8 cellular contexts compared by ENCODE assay signal in the genomic region with DNA sequence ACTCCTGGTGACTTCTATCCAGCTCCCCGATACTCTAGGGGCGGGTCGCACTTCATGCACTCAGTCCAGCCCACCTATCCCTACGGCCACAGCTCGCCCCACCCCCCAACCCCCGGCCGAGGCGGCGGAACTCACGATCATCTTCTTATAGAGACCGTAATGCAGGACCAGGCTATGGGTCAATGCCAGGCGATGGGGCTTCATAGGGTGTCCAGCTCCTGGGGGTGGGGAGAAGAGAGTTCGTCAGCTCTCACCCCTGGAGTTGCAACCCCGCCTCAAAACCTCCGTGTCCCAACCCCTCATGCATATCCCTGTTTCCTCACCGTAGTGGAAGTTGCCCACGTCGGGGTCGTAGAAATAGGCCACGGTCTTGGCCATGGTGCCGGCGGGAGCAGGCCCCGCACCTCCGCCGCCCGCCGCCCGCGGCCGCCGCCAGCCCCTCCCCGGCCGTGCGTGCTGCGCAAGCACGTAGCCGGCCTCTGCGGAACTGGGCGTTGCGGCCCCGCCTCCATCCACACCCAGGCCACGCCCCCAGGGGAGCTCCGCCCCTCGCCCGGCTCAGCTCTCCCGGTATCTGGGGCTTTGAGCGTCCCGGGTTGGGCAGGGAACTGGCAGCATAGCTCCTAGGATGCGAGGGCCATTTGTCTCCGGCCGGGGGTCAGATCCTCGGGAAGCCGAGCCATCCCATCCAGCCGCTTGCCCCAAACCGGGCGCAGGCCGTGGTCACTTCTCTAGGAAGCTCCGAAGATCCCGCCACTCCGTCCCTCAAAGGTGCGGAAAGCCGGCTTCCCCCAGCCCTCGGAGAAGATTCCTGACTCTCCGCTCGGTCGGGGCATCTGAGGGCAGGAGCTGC. TPM values are rescaled to one million over a fixed set of nuclear protein-coding genes. Genes with fewer than 3 reads are reported as not detected.
DNase-seq lines count a peak whose midpoint lies in the region; ATAC-seq and TF ChIP-seq lines count a peak whose summit lies in the region.

A gene (minus strand): TSS at position 437 of the 853 bp plus-strand sequence. CDS start 59 bp downstream, at position 378.
A gene with protein sequence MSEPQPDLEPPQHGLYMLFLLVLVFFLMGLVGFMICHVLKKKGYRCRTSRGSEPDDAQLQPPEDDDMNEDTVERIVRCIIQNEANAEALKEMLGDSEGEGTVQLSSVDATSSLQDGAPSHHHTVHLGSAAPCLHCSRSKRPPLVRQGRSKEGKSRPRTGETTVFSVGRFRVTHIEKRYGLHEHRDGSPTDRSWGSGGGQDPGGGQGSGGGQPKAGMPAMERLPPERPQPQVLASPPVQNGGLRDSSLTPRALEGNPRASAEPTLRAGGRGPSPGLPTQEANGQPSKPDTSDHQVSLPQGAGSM (plus strand): TSS at position 585 of the 853 bp plus-strand sequence. CDS start 1,229 bp downstream, outside the sequence.

- H3K4me1 ChIP-seq in NT2/D1 (ENCODE audit: insufficient read depth, insufficient read length): peaks cover 4% of the 10 kb centered on the region

- TF ChIP-seq CTCF in endothelial cell (IDR thresholded peaks at IDR 0.05; ENCODE audit: unreplicated experiment): no peak

- peak within 1 kb of the TSS; percentile 83 for H3K4me3 ChIP-seq in NT2/D1 (ENCODE audit: insufficient read length, low read depth)

- H3K9me3 Mint-ChIP-seq in endothelial cell (ENCODE audit: unreplicated experiment): no peaks in the 10 kb centered on the region

- peak within 1 kb of the TSS; percentile 86 for H3K27ac Mint-ChIP-seq in endothelial cell (ENCODE audit: unreplicated experiment)

- H3K36me3 Mint-ChIP-seq in endothelial cell (ENCODE audit: low read depth, unreplicated experiment): peaks cover 6% of the 10 kb centered on the region

- H3K9ac ChIP-seq in NT2/D1 (ENCODE audit: insufficient read length, low read depth): peak within 1 kb of the TSS; percentile 96

- H3K9me3 ChIP-seq in NT2/D1 (ENCODE audit: insufficient read depth, low read length): no peaks in the 10 kb centered on the region

- peaks cover 31% of the 10 kb centered on the region for H3K36me3 ChIP-seq in NT2/D1 (ENCODE audit: insufficient read depth, insufficient read length, low read length)

- DNase-seq in COLO668 (lab: John Stamatoyannopoulos, UW; ENCODE audit: unreplicated experiment) (peak; percentile 85), HS-5 (ENCODE audit: low read depth) (peak; percentile 66), NT2/D1 (ENCODE audit: low read depth, low spot score) (peak; percentile 79), endothelial cell (ENCODE audit: low spot score) (peak; percentile 97), middle frontal gyrus (ENCODE audit: extremely low spot score, low spot score) (peak; percentile 87)
- DNase-seq in activated CD8-positive, alpha-beta memory T cell treated with anti-CD3 and anti-CD28 coated beads, Interleukin-2, amount 50 U/mL, for 1 hour (ENCODE audit: extremely low read depth): peak; percentile 71
- DNase-seq in stimulated activated CD8-positive, alpha-beta memory T cell treated with anti-CD3 and anti-CD28 coated beads, Interleukin-15, amount 100 ng/mL, for 48 hours (ENCODE audit: low read depth in 2 of 2): peak; percentile 87 to 90

- H3K27me3 Mint-ChIP-seq in endothelial cell (ENCODE audit: unreplicated experiment): peaks cover 6% of the 10 kb centered on the region

- peaks cover 47% of the 10 kb centered on the region for H3K4me1 Mint-ChIP-seq in endothelial cell (ENCODE audit: unreplicated experiment)

- ATAC-seq in GM19467 (IDR thresholded peaks at IDR 0.05; ENCODE audit: unreplicated experiment): peak; percentile 78

- H3K4me3 Mint-ChIP-seq in endothelial cell (ENCODE audit: unreplicated experiment): peak within 1 kb of the TSS; percentile 95

- H3K27me3 ChIP-seq in NT2/D1 (ENCODE audit: insufficient read depth, insufficient read length): no peaks in the 10 kb centered on the region

RNA-seq across cellular contexts. Expression of the first gene that starts in this region (rescaled TPM):
- 84.9 TPM for total RNA-seq in endothelial cell (ENCODE audit: unreplicated experiment)

RNA-seq across cellular contexts. Expression of the second gene that starts in this region (rescaled TPM):
- total RNA-seq in endothelial cell (ENCODE audit: unreplicated experiment): 17.4 TPM

Comparison
In these comparisons a context has a peak if more than half of its experiments do, and no peak if none do; other contexts are left out.
1. Peak in every context shown above with its lines: DNase-seq, ATAC-seq and H3K4me3 ChIP-seq.